In genomic region chr7:143407296-143408246, GRCh38 we compare ENCODE assay signal across 10 cellular contexts. TPM values are rescaled to one million over a fixed set of nuclear protein-coding genes. Genes with fewer than 3 reads are reported as not detected.
DNase-seq lines count a peak whose midpoint lies in the region; ATAC-seq and TF ChIP-seq lines count a peak whose summit lies in the region.
"Had no signal": no experiment of that assay in that cellular context is flagged by ENCODE, and none has a peak within 500 bp of the region (broad histone marks: within the 10 kb centered on the region; RNA-seq: fewer than 3 reads in every experiment).

No MANE protein-coding gene starts in this region.

- no peaks in the 10 kb centered on the region for H3K9me3 Mint-ChIP-seq in activated CD4-positive, alpha-beta T cell treated with anti-CD3 and anti-CD28 coated beads, Interleukin-2, amount 10 ng/mL, durations not matched to agents 24 days and 14 days

- no peaks in the 10 kb centered on the region for H3K36me3 ChIP-seq in thyroid gland

- no peak for TF ChIP-seq POLR2A in thyroid gland (IDR thresholded peaks at IDR 0.05)

- peaks cover 29% of the 10 kb centered on the region for H3K4me1 Mint-ChIP-seq in activated CD4-positive, alpha-beta T cell treated with anti-CD3 and anti-CD28 coated beads, Interleukin-2, amount 10 ng/mL, durations not matched to agents 24 days and 14 days

- intact Hi-C loops in activated CD4-positive, alpha-beta T cell treated with anti-CD3 and anti-CD28 coated beads, Interleukin-2, amount 10 ng/mL, durations not matched to agents 24 days and 14 days (cut with micrococcal nuclease): loop anchor here (2.0 to 5.0 kb wide), 2 partner anchors 27 to 40 kb away; partner anchors contain the start of gene ZYX
- intact Hi-C loops in thyroid gland (cut with DNase I): no loop called here
- intact Hi-C loops in Right ventricle myocardium superior (cut with DNase I): loop anchor here (5.0 kb wide), 1 partner anchor 165 kb away; no protein-coding TSS in a partner anchor

- H3K36me3 Mint-ChIP-seq in activated CD4-positive, alpha-beta T cell treated with anti-CD3 and anti-CD28 coated beads, Interleukin-2, amount 10 ng/mL, durations not matched to agents 24 days and 14 days (ENCODE audit: low read depth): no peaks in the 10 kb centered on the region

- 32 to 58% methylated on average over 11 to 13 of the region's 13 CpGs for WGBS in thyroid gland, 2 donors

- peaks cover 16 to 22% of the 10 kb centered on the region in 2 donors for H3K4me1 ChIP-seq in thyroid gland

- peak overlapping the region in 1 of 3 donors; percentile 41 for H3K4me3 ChIP-seq in thyroid gland (replicated peaks in 1 of 3)

- H3K27me3 ChIP-seq in thyroid gland: no peaks in the 10 kb centered on the region

- H3K4me3 Mint-ChIP-seq in activated CD4-positive, alpha-beta T cell treated with anti-CD3 and anti-CD28 coated beads, Interleukin-2, amount 10 ng/mL, durations not matched to agents 24 days and 14 days: peak overlapping the region; percentile 74

- H3K27ac ChIP-seq in thyroid gland: peak overlapping the region in 2 of 3 donors; percentile 36 to 62

- ATAC-seq in Right ventricle myocardium superior (ENCODE audit: poor library complexity): no peak

- H3K27me3 Mint-ChIP-seq in activated CD4-positive, alpha-beta T cell treated with anti-CD3 and anti-CD28 coated beads, Interleukin-2, amount 10 ng/mL, durations not matched to agents 24 days and 14 days: peaks cover 15% of the 10 kb centered on the region

- H3K27ac Mint-ChIP-seq in activated CD4-positive, alpha-beta T cell treated with anti-CD3 and anti-CD28 coated beads, Interleukin-2, amount 10 ng/mL, durations not matched to agents 24 days and 14 days: peak overlapping the region; percentile 46

- TF ChIP-seq CTCF in thyroid gland (IDR thresholded peaks at IDR 0.05): no peak

- peak; percentile 75 for DNase-seq in activated CD4-positive, alpha-beta T cell treated with anti-CD3 and anti-CD28 coated beads, Interleukin-2, amount 10 ng/mL, durations not matched to agents 24 days and 14 days
- DNase-seq in activated CD4-positive, alpha-beta T cell treated with anti-CD3 and anti-CD28 coated beads, Interleukin-2, amount 50 U/mL, for 1 hour: no peak
- peak; percentile 21 for DNase-seq in activated T-helper 1 cell treated with Interleukin-2 at 50 U/mL for 16 hours (ENCODE audit: low read depth)
- DNase-seq in kidney tubule cell (ENCODE audit: low spot score): peak; percentile 64
- peak in 1 of 2 donors; percentile 37 for DNase-seq in thyroid gland
- no peak for DNase-seq in HuH-7 (ENCODE audit: low spot score)
- DNase-seq in Right ventricle myocardium superior: no peak
- DNase-seq in NCI-H2107 treated with DMSO at 0.1 percent for 48 hours (lab: John Stamatoyannopoulos, UW; ENCODE audit: unreplicated experiment): no peak

- H3K9me3 ChIP-seq in thyroid gland: no peaks in the 10 kb centered on the region

RNA-seq across cellular contexts. Expression of gene EPHA1, which starts 1.1 kb away (rescaled TPM):
- 0.09 and 0.26 TPM in 2 replicates for total RNA-seq in activated CD4-positive, alpha-beta T cell treated with anti-CD3 and anti-CD28 coated beads, Interleukin-2, amount 10 ng/mL, durations not matched to agents 24 days and 14 days
- total RNA-seq in thyroid gland (10 to 100 TPM in 3 of 4 donors, 1 to 10 TPM in 1; 7.5 to 22.4 (median 16.4) TPM), Right ventricle myocardium superior (0.08 TPM)
- total RNA-seq: H4, SK-MEL-5 had no signal

RNA-seq across cellular contexts. Expression of gene ZYX, which starts 26.4 kb away (rescaled TPM):
- 85.8 and 89.7 TPM in 2 replicates for total RNA-seq in activated CD4-positive, alpha-beta T cell treated with anti-CD3 and anti-CD28 coated beads, Interleukin-2, amount 10 ng/mL, durations not matched to agents 24 days and 14 days
- total RNA-seq in thyroid gland (10 to 100 TPM; 24.6 to 55.4 (median 31.3) TPM), Right ventricle myocardium superior (69.8 TPM)

RNA-seq across cellular contexts. Expression of gene TAS2R60, which starts 35.7 kb away (rescaled TPM):
- not detected in 2 replicates for total RNA-seq in activated CD4-positive, alpha-beta T cell treated with anti-CD3 and anti-CD28 coated beads, Interleukin-2, amount 10 ng/mL, durations not matched to agents 24 days and 14 days
- total RNA-seq in thyroid gland: not detected
- total RNA-seq in Right ventricle myocardium superior: not detected
- total RNA-seq: H4, SK-MEL-5 had no signal

RNA-seq across cellular contexts. Expression of gene FAM131B, which starts 45.1 kb away (rescaled TPM):
- total RNA-seq in activated CD4-positive, alpha-beta T cell treated with anti-CD3 and anti-CD28 coated beads, Interleukin-2, amount 10 ng/mL, durations not matched to agents 24 days and 14 days: 0.37 and 0.45 TPM in 2 replicates
- total RNA-seq in thyroid gland (under 1 TPM in 2 of 4 donors, not detected in 2; 0.11 to 0.54 TPM), Right ventricle myocardium superior (0.59 TPM)
- total RNA-seq: SK-MEL-5 had no signal

Comparison
In these comparisons a context has a peak if more than half of its experiments do, and no peak if none do; other contexts are left out.
1. DNase-seq: peak in activated CD4-positive, alpha-beta T cell treated with anti-CD3 and anti-CD28 coated beads, Interleukin-2, amount 10 ng/mL, durations not matched to agents 24 days and 14 days (single experiment), activated T-helper 1 cell treated with Interleukin-2 at 50 U/mL for 16 hours (single experiment) and kidney tubule cell (single experiment); none in activated CD4-positive, alpha-beta T cell treated with anti-CD3 and anti-CD28 coated beads, Interleukin-2, amount 50 U/mL, for 1 hour (single experiment), HuH-7 (single experiment), Right ventricle myocardium superior (single experiment) and NCI-H2107 treated with DMSO at 0.1 percent for 48 hours (single experiment).